18 cellular contexts compared by ENCODE assay signal in genomic region chr19:46919324-46919723, GRCh38. TPM values are rescaled to one million over a fixed set of nuclear protein-coding genes. Genes with fewer than 3 reads are reported as not detected.
DNase-seq lines count a peak whose midpoint lies in the region; ATAC-seq and TF ChIP-seq lines count a peak whose summit lies in the region.
"Had no signal": no experiment of that assay in that cellular context is flagged by ENCODE, and none has a peak within 500 bp of the region (broad histone marks: within the 10 kb centered on the region; RNA-seq: fewer than 3 reads in every experiment).

No MANE protein-coding gene starts in this region.

- POLR2A ChIA-PET in activated CD8-positive, alpha-beta T cell treated with anti-CD3 and anti-CD28 coated beads for 36 hours (lab: Charles Lee), result interaction anchor here (1.0 to 2.0 kb wide), 2 partner anchors 9 to 36 kb away, joined by 3 to 5 read pairs; no protein-coding TSS in a partner anchor
- POLR2A ChIA-PET in activated CD8-positive, alpha-beta T cell treated with anti-CD3 and anti-CD28 coated beads, Interleukin-2, amount 10 ng/mL, durations not matched to agents 7 days and 5 days (lab: Charles Lee), result interaction anchor here (0.6 to 0.7 kb wide), 2 partner anchors 11 to 194 kb away, joined by 3 read pairs; partner anchors contain the start of gene ZC3H4
- POLR2A ChIA-PET in MCF 10A (lab: Yijun Ruan, JAX), result interaction anchor here (0.6 to 1.7 kb wide), 7 partner anchors 11 to 469 kb away, joined by 3 to 6 read pairs (median 4); no protein-coding TSS in a partner anchor

- H3K27ac Mint-ChIP-seq in activated CD8-positive, alpha-beta T cell treated with anti-CD3 and anti-CD28 coated beads for 36 hours, result no peak overlapping the region
- H3K27ac Mint-ChIP-seq in activated CD8-positive, alpha-beta T cell treated with anti-CD3 and anti-CD28 coated beads, Interleukin-2, amount 10 ng/mL, durations not matched to agents 7 days and 5 days, result no peak overlapping the region
- H3K27ac Mint-ChIP-seq in MCF 10A (ENCODE audit: low read depth, unreplicated experiment), result no peak overlapping the region

- peaks cover 49% of the 10 kb centered on the region for H3K4me1 Mint-ChIP-seq in activated CD8-positive, alpha-beta T cell treated with anti-CD3 and anti-CD28 coated beads for 36 hours (ENCODE audit: low read depth)
- peaks cover 20% of the 10 kb centered on the region for H3K4me1 Mint-ChIP-seq in activated CD8-positive, alpha-beta T cell treated with anti-CD3 and anti-CD28 coated beads, Interleukin-2, amount 10 ng/mL, durations not matched to agents 7 days and 5 days (ENCODE audit: low read depth)
- H3K4me1 Mint-ChIP-seq in MCF 10A (ENCODE audit: insufficient read depth, unreplicated experiment), result peaks cover 15% of the 10 kb centered on the region

- H3K27ac ChIP-seq in coronary artery, result no peak overlapping the region
- H3K27ac ChIP-seq: sigmoid colon, vagina, WERI-Rb-1 had no signal

- no peak overlapping the region for H3K4me3 ChIP-seq in coronary artery
- H3K4me3 ChIP-seq: GM12878, sigmoid colon, vagina had no signal

- no peak overlapping the region for H3K4me3 Mint-ChIP-seq in activated CD8-positive, alpha-beta T cell treated with anti-CD3 and anti-CD28 coated beads for 36 hours
- H3K4me3 Mint-ChIP-seq in activated CD8-positive, alpha-beta T cell treated with anti-CD3 and anti-CD28 coated beads, Interleukin-2, amount 10 ng/mL, durations not matched to agents 7 days and 5 days, result no peak overlapping the region
- H3K4me3 Mint-ChIP-seq in MCF 10A (ENCODE audit: unreplicated experiment), result no peak overlapping the region
- H3K4me3 Mint-ChIP-seq: H9; naive thymus-derived CD4-positive, alpha-beta T cell had no signal

- intact Hi-C loops in activated CD8-positive, alpha-beta T cell treated with anti-CD3 and anti-CD28 coated beads for 36 hours (cut with micrococcal nuclease), result no loop called here
- intact Hi-C loops in MCF 10A (cut with micrococcal nuclease), result no loop called here

- H3K36me3 Mint-ChIP-seq in activated CD8-positive, alpha-beta T cell treated with anti-CD3 and anti-CD28 coated beads for 36 hours (ENCODE audit: low read depth), result peaks cover 32% of the 10 kb centered on the region
- peaks cover 41% of the 10 kb centered on the region for H3K36me3 Mint-ChIP-seq in activated CD8-positive, alpha-beta T cell treated with anti-CD3 and anti-CD28 coated beads, Interleukin-2, amount 10 ng/mL, durations not matched to agents 7 days and 5 days (ENCODE audit: low read depth)
- peaks cover 42% of the 10 kb centered on the region for H3K36me3 Mint-ChIP-seq in MCF 10A (ENCODE audit: insufficient read depth, unreplicated experiment)

- no peaks in the 10 kb centered on the region for H3K27me3 Mint-ChIP-seq in activated CD8-positive, alpha-beta T cell treated with anti-CD3 and anti-CD28 coated beads for 36 hours
- no peaks in the 10 kb centered on the region for H3K27me3 Mint-ChIP-seq in activated CD8-positive, alpha-beta T cell treated with anti-CD3 and anti-CD28 coated beads, Interleukin-2, amount 10 ng/mL, durations not matched to agents 7 days and 5 days (ENCODE audit: low read depth)
- no peaks in the 10 kb centered on the region for H3K27me3 Mint-ChIP-seq in MCF 10A (ENCODE audit: insufficient read depth, unreplicated experiment)
- H3K27me3 Mint-ChIP-seq: naive thymus-derived CD4-positive, alpha-beta T cell had no signal

- no TSS peak for BruUV-seq in MCF 10A (replicated peaks; lab: Mats Ljungman, UMichigan)

- ATAC-seq in activated CD8-positive, alpha-beta T cell treated with anti-CD3 and anti-CD28 coated beads for 36 hours, result peak; percentile 61
- no peak for ATAC-seq in activated CD8-positive, alpha-beta T cell treated with anti-CD3 and anti-CD28 coated beads, Interleukin-2, amount 10 ng/mL, durations not matched to agents 7 days and 5 days
- ATAC-seq: GM12878; naive thymus-derived CD4-positive, alpha-beta T cell had no signal

- CTCF ChIA-PET in activated CD8-positive, alpha-beta T cell treated with anti-CD3 and anti-CD28 coated beads for 36 hours (lab: Charles Lee), result interaction anchor here (0.7 to 2.3 kb wide), 9 partner anchors 9 to 165 kb away, joined by 3 to 10 read pairs (median 4); no protein-coding TSS in a partner anchor
- CTCF ChIA-PET in activated CD8-positive, alpha-beta T cell treated with anti-CD3 and anti-CD28 coated beads, Interleukin-2, amount 10 ng/mL, durations not matched to agents 7 days and 5 days (lab: Charles Lee), result interaction anchor here (0.8 to 1.7 kb wide), 5 partner anchors 63 to 94 kb away, joined by 3 to 11 read pairs (median 4); no protein-coding TSS in a partner anchor
- CTCF ChIA-PET in MCF 10A (lab: Yijun Ruan, JAX), result interaction anchor here (0.5 to 1.3 kb wide), 5 partner anchors 12 to 72 kb away, joined by 3 to 4 read pairs (median 3); no protein-coding TSS in a partner anchor

- H3K9me3 Mint-ChIP-seq in activated CD8-positive, alpha-beta T cell treated with anti-CD3 and anti-CD28 coated beads for 36 hours, result no peaks in the 10 kb centered on the region
- H3K9me3 Mint-ChIP-seq in activated CD8-positive, alpha-beta T cell treated with anti-CD3 and anti-CD28 coated beads, Interleukin-2, amount 10 ng/mL, durations not matched to agents 7 days and 5 days (ENCODE audit: insufficient read depth), result no peaks in the 10 kb centered on the region
- no peaks in the 10 kb centered on the region for H3K9me3 Mint-ChIP-seq in MCF 10A (ENCODE audit: unreplicated experiment)
- H3K9me3 Mint-ChIP-seq: H9; naive thymus-derived CD4-positive, alpha-beta T cell had no signal

- no peak for TF ChIP-seq CTCF in activated CD8-positive, alpha-beta T cell treated with anti-CD3 and anti-CD28 coated beads for 36 hours (IDR thresholded peaks at IDR 0.05)
- no peak for TF ChIP-seq CTCF in MCF 10A (IDR thresholded peaks at IDR 0.05; ENCODE audit: unreplicated experiment)
- TF ChIP-seq CTCF in GM10266 (IDR thresholded peaks at IDR 0.05; ENCODE audit: control insufficient read depth, insufficient read depth, low read depth, missing control alignments), result no peak
- TF ChIP-seq CTCF in coronary artery (IDR thresholded peaks at IDR 0.05), result no peak

- DNase-seq in activated CD8-positive, alpha-beta T cell treated with anti-CD3 and anti-CD28 coated beads for 36 hours, result peak; percentile 46
- DNase-seq in activated CD8-positive, alpha-beta T cell treated with anti-CD3 and anti-CD28 coated beads, Interleukin-2, amount 10 ng/mL, durations not matched to agents 7 days and 5 days, result no peak
- DNase-seq in MV-4-11 (lab: John Stamatoyannopoulos, UW), result peak; percentile 26
- DNase-seq in MCF 10A (ENCODE audit: unreplicated experiment), result peak; percentile 36
- peak; percentile 54 for DNase-seq in renal cortical epithelial cell (ENCODE audit: low read depth)
- no peak for DNase-seq in GM10266 (ENCODE audit: extremely low spot score)
- no peak for DNase-seq in GM19238 (ENCODE audit: insufficient read length, low spot score)
- DNase-seq in coronary artery (ENCODE audit: low spot score), result no peak
- DNase-seq: activated naive CD4-positive, alpha-beta T cell treated with anti-CD3 and anti-CD28 coated beads, Interleukin-2, amount 50 U/mL, for 16 hours; H9; naive thymus-derived CD4-positive, alpha-beta T cell; NCI-H1436 treated with DMSO at 0.1 percent for 48 hours; NCI-H526; SHP77; sigmoid colon; WERI-Rb-1 had no signal

RNA-seq across cellular contexts. Expression of gene ARHGAP35, which starts 58.5 kb away (rescaled TPM):
- 10 to 100 TPM; 15.0 to 16.4 TPM for total RNA-seq in activated CD8-positive, alpha-beta T cell treated with anti-CD3 and anti-CD28 coated beads for 36 hours
- 10 to 100 TPM; 23.9 to 24.1 TPM for total RNA-seq in activated CD8-positive, alpha-beta T cell treated with anti-CD3 and anti-CD28 coated beads, Interleukin-2, amount 10 ng/mL, durations not matched to agents 7 days and 5 days
- 46.9 and 52.1 TPM in 2 replicates for total RNA-seq in MCF 10A (2022)
- total RNA-seq in renal cortical epithelial cell, result 19.6 and 104 TPM in 2 replicates

Comparison
In these comparisons a context has a peak if more than half of its experiments do, and no peak if none do; other contexts are left out.
1. DNase-seq: peak in activated CD8-positive, alpha-beta T cell treated with anti-CD3 and anti-CD28 coated beads for 36 hours (single experiment), MV-4-11 (single experiment), MCF 10A (single experiment) and renal cortical epithelial cell (single experiment); none in activated CD8-positive, alpha-beta T cell treated with anti-CD3 and anti-CD28 coated beads, Interleukin-2, amount 10 ng/mL, durations not matched to agents 7 days and 5 days (single experiment), GM10266 (single experiment), GM19238 (single experiment) and coronary artery (single experiment).